ENCODE assay signal across 24 cellular contexts in the genomic region with DNA sequence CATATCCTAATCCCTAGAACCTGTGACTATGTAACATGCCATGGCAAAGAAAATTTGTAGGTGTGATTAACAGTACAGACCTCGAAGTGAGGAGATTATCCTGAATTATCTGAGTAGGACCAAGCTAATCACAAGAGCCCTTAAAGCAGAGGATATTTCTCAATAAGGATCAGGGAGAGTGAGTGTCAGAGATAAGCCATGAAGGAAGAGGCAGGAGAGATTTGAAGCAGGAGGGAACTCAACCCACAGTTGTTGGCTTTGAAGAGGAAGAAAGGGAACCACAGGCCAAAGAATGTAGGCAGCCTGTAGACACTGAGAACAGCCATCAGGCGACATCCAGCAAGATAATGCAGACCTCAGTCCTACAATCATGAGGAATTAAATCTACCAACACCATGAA.
"Had no signal": no experiment of that assay in that cellular context is flagged by ENCODE, and none has a peak within 500 bp of the region (broad histone marks: within the 10 kb centered on the region; RNA-seq: fewer than 3 reads in every experiment).

No MANE protein-coding gene starts in this region.

- H3K4me3 ChIP-seq: adrenal gland, ascending aorta, cardiac muscle cell, coronary artery, dorsolateral prefrontal cortex, psoas muscle, right atrium auricular region, smooth muscle cell, tibial nerve had no signal

- H3K9me3 ChIP-seq: adrenal gland, ascending aorta, psoas muscle, right atrium auricular region, tibial nerve had no signal

- H3K27ac ChIP-seq: adrenal gland, ascending aorta, cardiac muscle cell, coronary artery, dorsolateral prefrontal cortex, parathyroid adenoma, psoas muscle, right atrium auricular region, tibial nerve had no signal

- DNase-seq: activated CD4-positive, alpha-beta T cell treated with anti-CD3 and anti-CD28 coated beads for 4 hours; activated CD4-positive, alpha-beta T cell treated with anti-CD3 and anti-CD28 coated beads, Interleukin-2, amount 50 U/mL, for 48 hours; activated CD8-positive, alpha-beta memory T cell treated with anti-CD3 and anti-CD28 coated beads for 24 hours; activated effector memory CD4-positive, alpha-beta T cell treated with Interleukin-2 at 50 U/mL for 16 hours; activated naive CD4-positive, alpha-beta T cell treated with Interleukin-2 at 50 U/mL for 16 hours; activated naive CD8-positive, alpha-beta T cell treated with anti-CD3 and anti-CD28 coated beads for 36 hours; adrenal gland; dorsolateral prefrontal cortex; effector memory CD4-positive, alpha-beta T cell; left cardiac atrium; left ventricle myocardium superior; naive B cell; occipital lobe; psoas muscle; stimulated activated CD4-positive, alpha-beta T cell treated with anti-CD3 and anti-CD28 coated beads, Interleukin-2, amount 100 ng/mL, for 24 hours; stimulated activated naive CD4-positive, alpha-beta T cell treated with Interleukin-2 at 50 U/mL for 16 hours; T-helper 9 cell had no signal

- H3K36me3 ChIP-seq: right atrium auricular region had no signal

- ATAC-seq: left cardiac atrium, left ventricle myocardium superior, psoas muscle had no signal

- H3K27me3 ChIP-seq: adrenal gland, ascending aorta, cardiac muscle cell, dorsolateral prefrontal cortex, right atrium auricular region, tibial nerve had no signal

- H3K4me1 ChIP-seq: adrenal gland, ascending aorta, parathyroid adenoma, psoas muscle, right atrium auricular region, tibial nerve had no signal
